1 cellular context compared by ENCODE assay signal in genomic region chr12:52925717-52926595, GRCh38.
TF ChIP-seq lines count a peak whose summit lies in the region.

No MANE protein-coding gene starts in this region.

TF ChIP-seq in HepG2, 621 proteins besides CTCF, POLR2A, EP300 and RAD21 (continued from another document and continues in another):
- TF ChIP-seq ZNF609 (CRISPR knock-in tag; IDR thresholded peaks at IDR 0.05; ENCODE audit: borderline replicate concordance) (peak; percentile 66; the same call in 1 of the 2 replicates), ZFP36L1 (CRISPR knock-in tag; IDR thresholded peaks at IDR 0.05) (no peak), THRA (CRISPR knock-in tag; IDR thresholded peaks at IDR 0.05; ENCODE audit: borderline replicate concordance) (peak; percentile 21; the same call in 1 of the 2 replicates), MXD4 (CRISPR knock-in tag; IDR thresholded peaks at IDR 0.05) (no peak), ZNF451 (CRISPR knock-in tag; IDR thresholded peaks at IDR 0.05) (no peak), TGIF2 (CRISPR knock-in tag; IDR thresholded peaks at IDR 0.05) (0 out of 2 replicates have a peak, but pooled peaks have one; percentile 14), NCOA2 (CRISPR knock-in tag; IDR thresholded peaks at IDR 0.05) (peak; percentile 66), JUN (CRISPR knock-in tag; IDR thresholded peaks at IDR 0.05) (peak; percentile 39; the same call in 1 of the 2 replicates), POGZ (CRISPR knock-in tag; IDR thresholded peaks at IDR 0.05) (no peak), ZNF44 (CRISPR knock-in tag; IDR thresholded peaks at IDR 0.05) (no peak), ZNF264 (CRISPR knock-in tag; IDR thresholded peaks at IDR 0.05) (no peak), STAG1 (CRISPR knock-in tag; IDR thresholded peaks at IDR 0.05) (no peak), THYN1 (CRISPR knock-in tag; IDR thresholded peaks at IDR 0.05; ENCODE audit: borderline replicate concordance, low read depth) (no peak), PBX3 (CRISPR knock-in tag; IDR thresholded peaks at IDR 0.05; ENCODE audit: borderline replicate concordance) (no peak), ZNF350 (CRISPR knock-in tag; IDR thresholded peaks at IDR 0.05; ENCODE audit: borderline replicate concordance, low read depth) (no peak; the same call in 1 of the 2 replicates), SMARCC2 (IDR thresholded peaks at IDR 0.05) (no peak), RBFOX2 (IDR thresholded peaks at IDR 0.05; ENCODE audit: low read depth, low read length) (peak; percentile 34; the same call in 1 of the 2 replicates), GABPB1 (CRISPR knock-in tag; IDR thresholded peaks at IDR 0.05) (peak; percentile 10; the same call in 1 of the 2 replicates), ZKSCAN5 (CRISPR knock-in tag; IDR thresholded peaks at IDR 0.05) (no peak), MXI1 (IDR thresholded peaks at IDR 0.05; ENCODE audit: borderline replicate concordance, low read depth, low read length) (peak; percentile 30; the same call in 1 of the 3 replicates), ZNF224 (CRISPR knock-in tag; IDR thresholded peaks at IDR 0.05) (no peak), ZEB1 (IDR thresholded peaks at IDR 0.05; ENCODE audit: insufficient replicate concordance, low read depth) (peak; percentile 96), RCOR2 (CRISPR knock-in tag; IDR thresholded peaks at IDR 0.05) (0 out of 2 replicates have a peak, but pooled peaks have one; percentile 12), MAF1 (CRISPR knock-in tag; IDR thresholded peaks at IDR 0.05; ENCODE audit: borderline replicate concordance) (no peak), ZNF263 (CRISPR knock-in tag; IDR thresholded peaks at IDR 0.05) (peak; percentile 59), AGO2 (optimal IDR thresholded peaks at IDR 0.05; ENCODE audit: low read depth, low read length) (no peak), RFX5 (IDR thresholded peaks at IDR 0.05; ENCODE audit: low read depth, low read length) (no peak), KDM3A (CRISPR knock-in tag; IDR thresholded peaks at IDR 0.05; ENCODE audit: low read depth) (no peak), ZNF138 (CRISPR knock-in tag; IDR thresholded peaks at IDR 0.05; ENCODE audit: low read depth) (no peak), ESRRA (CRISPR knock-in tag; IDR thresholded peaks at IDR 0.05; ENCODE audit: low read depth) (peak; percentile 27; the same call in 1 of the 2 replicates), ZNF547 (CRISPR knock-in tag; IDR thresholded peaks at IDR 0.05) (no peak), ZC3H13 (CRISPR knock-in tag; IDR thresholded peaks at IDR 0.05) (0 out of 2 replicates have a peak, but pooled peaks have one; percentile 39), ZNF691 (CRISPR knock-in tag; IDR thresholded peaks at IDR 0.05; ENCODE audit: borderline replicate concordance, low read depth) (peak; percentile 27; the same call in 1 of the 2 replicates), SIX1 (CRISPR knock-in tag; IDR thresholded peaks at IDR 0.05; ENCODE audit: borderline replicate concordance) (no peak), ZNF670 (CRISPR knock-in tag; IDR thresholded peaks at IDR 0.05; ENCODE audit: borderline replicate concordance) (no peak), HNRNPUL1 (IDR thresholded peaks at IDR 0.05; ENCODE audit: low read depth, low read length) (no peak), RBAK (CRISPR knock-in tag; IDR thresholded peaks at IDR 0.05) (no peak), DZIP1 (CRISPR knock-in tag; IDR thresholded peaks at IDR 0.05) (no peak), ZC3H4 (CRISPR knock-in tag; IDR thresholded peaks at IDR 0.05; ENCODE audit: borderline replicate concordance) (no peak), ZNF543 (CRISPR knock-in tag; IDR thresholded peaks at IDR 0.05) (0 out of 2 replicates have a peak, but pooled peaks have one; percentile 41), ZNF143 (CRISPR knock-in tag; IDR thresholded peaks at IDR 0.05) (no peak)
- TF ChIP-seq, protein P1, sequence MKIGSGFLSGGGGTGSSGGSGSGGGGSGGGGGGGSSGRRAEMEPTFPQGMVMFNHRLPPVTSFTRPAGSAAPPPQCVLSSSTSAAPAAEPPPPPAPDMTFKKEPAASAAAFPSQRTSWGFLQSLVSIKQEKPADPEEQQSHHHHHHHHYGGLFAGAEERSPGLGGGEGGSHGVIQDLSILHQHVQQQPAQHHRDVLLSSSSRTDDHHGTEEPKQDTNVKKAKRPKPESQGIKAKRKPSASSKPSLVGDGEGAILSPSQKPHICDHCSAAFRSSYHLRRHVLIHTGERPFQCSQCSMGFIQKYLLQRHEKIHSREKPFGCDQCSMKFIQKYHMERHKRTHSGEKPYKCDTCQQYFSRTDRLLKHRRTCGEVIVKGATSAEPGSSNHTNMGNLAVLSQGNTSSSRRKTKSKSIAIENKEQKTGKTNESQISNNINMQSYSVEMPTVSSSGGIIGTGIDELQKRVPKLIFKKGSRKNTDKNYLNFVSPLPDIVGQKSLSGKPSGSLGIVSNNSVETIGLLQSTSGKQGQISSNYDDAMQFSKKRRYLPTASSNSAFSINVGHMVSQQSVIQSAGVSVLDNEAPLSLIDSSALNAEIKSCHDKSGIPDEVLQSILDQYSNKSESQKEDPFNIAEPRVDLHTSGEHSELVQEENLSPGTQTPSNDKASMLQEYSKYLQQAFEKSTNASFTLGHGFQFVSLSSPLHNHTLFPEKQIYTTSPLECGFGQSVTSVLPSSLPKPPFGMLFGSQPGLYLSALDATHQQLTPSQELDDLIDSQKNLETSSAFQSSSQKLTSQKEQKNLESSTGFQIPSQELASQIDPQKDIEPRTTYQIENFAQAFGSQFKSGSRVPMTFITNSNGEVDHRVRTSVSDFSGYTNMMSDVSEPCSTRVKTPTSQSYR (CRISPR knock-in tag; IDR thresholded peaks at IDR 0.05; ENCODE audit: borderline replicate concordance): peak; percentile 73
- TF ChIP-seq, protein P2, sequence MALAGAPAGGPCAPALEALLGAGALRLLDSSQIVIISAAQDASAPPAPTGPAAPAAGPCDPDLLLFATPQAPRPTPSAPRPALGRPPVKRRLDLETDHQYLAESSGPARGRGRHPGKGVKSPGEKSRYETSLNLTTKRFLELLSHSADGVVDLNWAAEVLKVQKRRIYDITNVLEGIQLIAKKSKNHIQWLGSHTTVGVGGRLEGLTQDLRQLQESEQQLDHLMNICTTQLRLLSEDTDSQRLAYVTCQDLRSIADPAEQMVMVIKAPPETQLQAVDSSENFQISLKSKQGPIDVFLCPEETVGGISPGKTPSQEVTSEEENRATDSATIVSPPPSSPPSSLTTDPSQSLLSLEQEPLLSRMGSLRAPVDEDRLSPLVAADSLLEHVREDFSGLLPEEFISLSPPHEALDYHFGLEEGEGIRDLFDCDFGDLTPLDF (CRISPR knock-in tag; IDR thresholded peaks at IDR 0.05): no peak
- TF ChIP-seq, protein P3, sequence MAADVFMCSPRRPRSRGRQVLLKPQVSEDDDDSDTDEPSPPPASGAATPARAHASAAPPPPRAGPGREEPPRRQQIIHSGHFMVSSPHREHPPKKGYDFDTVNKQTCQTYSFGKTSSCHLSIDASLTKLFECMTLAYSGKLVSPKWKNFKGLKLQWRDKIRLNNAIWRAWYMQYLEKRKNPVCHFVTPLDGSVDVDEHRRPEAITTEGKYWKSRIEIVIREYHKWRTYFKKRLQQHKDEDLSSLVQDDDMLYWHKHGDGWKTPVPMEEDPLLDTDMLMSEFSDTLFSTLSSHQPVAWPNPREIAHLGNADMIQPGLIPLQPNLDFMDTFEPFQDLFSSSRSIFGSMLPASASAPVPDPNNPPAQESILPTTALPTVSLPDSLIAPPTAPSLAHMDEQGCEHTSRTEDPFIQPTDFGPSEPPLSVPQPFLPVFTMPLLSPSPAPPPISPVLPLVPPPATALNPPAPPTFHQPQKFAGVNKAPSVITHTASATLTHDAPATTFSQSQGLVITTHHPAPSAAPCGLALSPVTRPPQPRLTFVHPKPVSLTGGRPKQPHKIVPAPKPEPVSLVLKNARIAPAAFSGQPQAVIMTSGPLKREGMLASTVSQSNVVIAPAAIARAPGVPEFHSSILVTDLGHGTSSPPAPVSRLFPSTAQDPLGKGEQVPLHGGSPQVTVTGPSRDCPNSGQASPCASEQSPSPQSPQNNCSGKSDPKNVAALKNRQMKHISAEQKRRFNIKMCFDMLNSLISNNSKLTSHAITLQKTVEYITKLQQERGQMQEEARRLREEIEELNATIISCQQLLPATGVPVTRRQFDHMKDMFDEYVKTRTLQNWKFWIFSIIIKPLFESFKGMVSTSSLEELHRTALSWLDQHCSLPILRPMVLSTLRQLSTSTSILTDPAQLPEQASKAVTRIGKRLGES (CRISPR knock-in tag; IDR thresholded peaks at IDR 0.05; ENCODE audit: borderline replicate concordance): no peak
